8 cellular contexts compared by ENCODE assay signal in genomic region chr7:35906191-35906908, GRCh38.
DNase-seq lines count a peak whose midpoint lies in the region; ATAC-seq, FAIRE-seq and TF ChIP-seq lines count a peak whose summit lies in the region.

No MANE protein-coding gene starts in this region.

- H3K4me2 ChIP-seq in hepatocyte = no peak overlapping the region

- H3K9me3 ChIP-seq in hepatocyte (ENCODE audit: low read depth) = no peaks in the 10 kb centered on the region
- H3K9me3 ChIP-seq in small intestine (ENCODE audit: control insufficient read depth, low read depth) = no peaks in the 10 kb centered on the region

- no peaks in the 10 kb centered on the region for H4K20me1 ChIP-seq in hepatocyte (ENCODE audit: insufficient read depth, poor library complexity, severe bottlenecking)

- H3K36me3 ChIP-seq in hepatocyte (replicated peaks; ENCODE audit: insufficient read depth, low read depth) (no peaks in the 10 kb centered on the region), small intestine (ENCODE audit: control insufficient read depth in 2 of 2, insufficient read depth in 2 of 2, low read length in 2 of 2) (peaks cover 3 to 4% of the 10 kb centered on the region in 2 donors)

- H3K4me3 ChIP-seq in astrocyte of the cerebellum (ENCODE audit: low read depth, low read length) (no peak overlapping the region), hepatocyte (no peak overlapping the region), small intestine (ENCODE audit: low read depth in 1 of 2, low read length in 2 of 2) (no peak overlapping the region)

- DNase-seq in GM13976 (ENCODE audit: low spot score) (peak; percentile 43), NCI-H2029 (lab: John Stamatoyannopoulos, UW) (peak; percentile 12), T-helper 22 cell (ENCODE audit: low read depth) (peak; percentile 34), astrocyte of the cerebellum (ENCODE audit: low read depth) (peak; percentile 77), hepatocyte (ENCODE audit: low spot score) (peak; percentile 83), small intestine (peak; percentile 74)

- H3K9me2 ChIP-seq in hepatocyte (replicated peaks; ENCODE audit: insufficient read depth) = no peaks in the 10 kb centered on the region

- no peak overlapping the region for H3K27ac ChIP-seq in hepatocyte
- no peak overlapping the region for H3K27ac ChIP-seq in small intestine (ENCODE audit: low read depth in 1 of 2, low read length in 1 of 2)

- no peak for FAIRE-seq in small intestine (lab: Jason Lieb, UNC)

- H3K4me1 ChIP-seq in hepatocyte (ENCODE audit: insufficient read depth) = no peaks in the 10 kb centered on the region
- no peaks in the 10 kb centered on the region for H3K4me1 ChIP-seq in small intestine (ENCODE audit: control insufficient read depth in 2 of 2, insufficient read depth in 1 of 2, low read depth in 1 of 2, low read length in 1 of 2)

- no peak overlapping the region for H2AFZ ChIP-seq in hepatocyte

- H3K27me3 ChIP-seq in hepatocyte = no peaks in the 10 kb centered on the region
- H3K27me3 ChIP-seq in small intestine (ENCODE audit: control insufficient read depth in 2 of 2, insufficient read depth in 2 of 2, low read length in 2 of 2) = no peaks in the 10 kb centered on the region

- no peaks in the 10 kb centered on the region for H3K79me2 ChIP-seq in hepatocyte

- ATAC-seq in HG02884 (IDR thresholded peaks at IDR 0.05; ENCODE audit: unreplicated experiment) (peak; percentile 85), HG03025 (IDR thresholded peaks at IDR 0.05; ENCODE audit: low FRiP score, unreplicated experiment) (no peak)

- TF ChIP-seq CTCF in GM13976 (IDR thresholded peaks at IDR 0.05; ENCODE audit: borderline replicate concordance, control extremely low read depth, extremely low read depth, insufficient read depth, missing control alignments) (peak; percentile 82), astrocyte of the cerebellum (IDR thresholded peaks at IDR 0.05; ENCODE audit: low read depth, low read length, missing control alignments) (peak; percentile 90), hepatocyte (IDR thresholded peaks at IDR 0.05; ENCODE audit: poor library complexity) (peak; percentile 75)

- in situ Hi-C loops in GM13976 (cut with MboI; ENCODE audit: low sequenced_read_pairs, unreplicated experiment) (loop anchor here (5.0 kb wide), 1 partner anchor 199 kb away; no protein-coding TSS in a partner anchor), astrocyte of the cerebellum (cut with HindIII; ENCODE audit: low sequenced_read_pairs) (no loop called here)

- 56% methylated on average over 2 of the region's 2 CpGs for WGBS in hepatocyte (ENCODE audit: low lambda C conversion rate, missing lambda C conversion rate)
- 48 to 61% (median 51%) methylated on average over 2 of the region's 2 CpGs for WGBS in small intestine, 3 donors

Comparison
In these comparisons a context has a peak if more than half of its experiments do, and no peak if none do; other contexts are left out.
1. DNase-seq: peak in every context shown above with its lines; median percentile 83 in hepatocyte; 77 in astrocyte of the cerebellum; 74 in small intestine; 43 in GM13976; 34 in T-helper 22 cell; 12 in NCI-H2029.